In genomic region chr10:131881104-131881880, GRCh38 we compare ENCODE assay signal across 1 cellular context.
TF ChIP-seq lines count a peak whose summit lies in the region.

No MANE protein-coding gene starts in this region.

TF ChIP-seq in K562, 482 proteins besides CTCF, POLR2A, EP300 and RAD21 (continued from another document):
- no peak for TF ChIP-seq ZNF407 (IDR thresholded peaks at IDR 0.05; ENCODE audit: low read depth)
- no peak for TF ChIP-seq ZNF143 (CRISPR knock-in tag; IDR thresholded peaks at IDR 0.05)
- TF ChIP-seq HDAC8 (tag; IDR thresholded peaks at IDR 0.05), result no peak
- TF ChIP-seq ZNF232 (CRISPR knock-in tag; IDR thresholded peaks at IDR 0.05), result no peak
- no peak for TF ChIP-seq GTF2F1 (IDR thresholded peaks at IDR 0.05; ENCODE audit: low read depth, low read length)
- TF ChIP-seq CBX3 (IDR thresholded peaks at IDR 0.05; ENCODE audit: borderline replicate concordance in 1 of 2, low read length in 2 of 2), result peak in 1 of 2 experiments; percentile 59; a peak in 2 of 3 replicates
- TF ChIP-seq MAFG (tag; conservative IDR thresholded peaks at IDR 0.05), result no peak
- peak; percentile 86; the same call in 1 of the 2 replicates for TF ChIP-seq TRIM28 (IDR thresholded peaks at IDR 0.05)
- 0 out of 2 replicates have a peak, but pooled peaks have one; percentile 25 for TF ChIP-seq CBX5 (IDR thresholded peaks at IDR 0.05; ENCODE audit: borderline replicate concordance, low read depth)
